In genomic region chr19:7959209-7959608, GRCh38 we compare ENCODE assay signal across 1 cellular context.
A peak's percentile ranks its signal among the peaks of the same experiment; 100 is the strongest.
TF ChIP-seq lines count a peak whose summit lies in the region.

No MANE protein-coding gene starts in this region.

TF ChIP-seq in K562, 482 proteins besides CTCF, POLR2A, EP300 and RAD21:
- TF ChIP-seq ZNF592 (IDR thresholded peaks at IDR 0.05), result 0 out of 2 replicates have a peak, but pooled peaks have one; percentile 15
- TF ChIP-seq NR1H2 (CRISPR knock-in tag; IDR thresholded peaks at IDR 0.05), result no peak
- TF ChIP-seq JUND (IDR thresholded peaks at IDR 0.05; ENCODE audit: borderline replicate concordance, low read depth, low read length), result 0 out of 2 replicates have a peak, but pooled peaks have one; percentile 4
- TF ChIP-seq JUND (tag; IDR thresholded peaks at IDR 0.05; ENCODE audit: borderline replicate concordance, low read depth, low read length), result no peak
- no peak for TF ChIP-seq ZNF79 (CRISPR knock-in tag; IDR thresholded peaks at IDR 0.05; ENCODE audit: low read depth)
- TF ChIP-seq, protein P1, sequence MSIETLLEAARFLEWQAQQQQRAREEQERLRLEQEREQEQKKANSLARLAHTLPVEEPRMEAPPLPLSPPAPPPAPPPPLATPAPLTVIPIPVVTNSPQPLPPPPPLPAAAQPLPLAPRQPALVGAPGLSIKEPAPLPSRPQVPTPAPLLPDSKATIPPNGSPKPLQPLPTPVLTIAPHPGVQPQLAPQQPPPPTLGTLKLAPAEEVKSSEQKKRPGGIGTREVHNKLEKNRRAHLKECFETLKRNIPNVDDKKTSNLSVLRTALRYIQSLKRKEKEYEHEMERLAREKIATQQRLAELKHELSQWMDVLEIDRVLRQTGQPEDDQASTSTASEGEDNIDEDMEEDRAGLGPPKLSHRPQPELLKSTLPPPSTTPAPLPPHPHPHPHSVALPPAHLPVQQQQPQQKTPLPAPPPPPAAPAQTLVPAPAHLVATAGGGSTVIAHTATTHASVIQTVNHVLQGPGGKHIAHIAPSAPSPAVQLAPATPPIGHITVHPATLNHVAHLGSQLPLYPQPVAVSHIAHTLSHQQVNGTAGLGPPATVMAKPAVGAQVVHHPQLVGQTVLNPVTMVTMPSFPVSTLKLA (conservative IDR thresholded peaks at IDR 0.05), result peak in 1 of 2 experiments; percentile 46; a peak in 1 of 4 replicates
- TF ChIP-seq TOE1 (IDR thresholded peaks at IDR 0.05; ENCODE audit: borderline replicate concordance), result peak; percentile 56; the same call in 1 of the 2 replicates
- TF ChIP-seq TOE1 (CRISPR knock-in tag; IDR thresholded peaks at IDR 0.05; ENCODE audit: borderline replicate concordance, low read depth), result no peak
- TF ChIP-seq, protein P2, sequence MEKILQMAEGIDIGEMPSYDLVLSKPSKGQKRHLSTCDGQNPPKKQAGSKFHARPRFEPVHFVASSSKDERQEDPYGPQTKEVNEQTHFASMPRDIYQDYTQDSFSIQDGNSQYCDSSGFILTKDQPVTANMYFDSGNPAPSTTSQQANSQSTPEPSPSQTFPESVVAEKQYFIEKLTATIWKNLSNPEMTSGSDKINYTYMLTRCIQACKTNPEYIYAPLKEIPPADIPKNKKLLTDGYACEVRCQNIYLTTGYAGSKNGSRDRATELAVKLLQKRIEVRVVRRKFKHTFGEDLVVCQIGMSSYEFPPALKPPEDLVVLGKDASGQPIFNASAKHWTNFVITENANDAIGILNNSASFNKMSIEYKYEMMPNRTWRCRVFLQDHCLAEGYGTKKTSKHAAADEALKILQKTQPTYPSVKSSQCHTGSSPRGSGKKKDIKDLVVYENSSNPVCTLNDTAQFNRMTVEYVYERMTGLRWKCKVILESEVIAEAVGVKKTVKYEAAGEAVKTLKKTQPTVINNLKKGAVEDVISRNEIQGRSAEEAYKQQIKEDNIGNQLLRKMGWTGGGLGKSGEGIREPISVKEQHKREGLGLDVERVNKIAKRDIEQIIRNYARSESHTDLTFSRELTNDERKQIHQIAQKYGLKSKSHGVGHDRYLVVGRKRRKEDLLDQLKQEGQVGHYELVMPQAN (IDR thresholded peaks at IDR 0.05; ENCODE audit: borderline replicate concordance), result no peak
- TF ChIP-seq CXXC5 (CRISPR knock-in tag; IDR thresholded peaks at IDR 0.05), result 0 out of 2 replicates have a peak, but pooled peaks have one; percentile 28
- TF ChIP-seq RAD51 (IDR thresholded peaks at IDR 0.05; ENCODE audit: borderline replicate concordance, low read depth), result peak; percentile 48; the same call in 1 of the 2 replicates
- TF ChIP-seq MYC (IDR thresholded peaks at IDR 0.05; ENCODE audit: low read depth, low read length), result 0 out of 2 replicates have a peak, but pooled peaks have one; percentile 34
- no peak for TF ChIP-seq MYC (CRISPR knock-in tag; IDR thresholded peaks at IDR 0.05; ENCODE audit: borderline replicate concordance, low read depth)
- TF ChIP-seq FOXK2 (conservative IDR thresholded peaks at IDR 0.05 in 1 of 2, IDR thresholded peaks at IDR 0.05 in 1 of 2; ENCODE audit: low read depth in 2 of 2), result peak in 1 of 2 experiments; percentile 16; a peak in 1 of 4 replicates
- no peak for TF ChIP-seq SP2 (IDR thresholded peaks at IDR 0.05; ENCODE audit: extremely low read depth, low read depth, low read length, poor library complexity, severe bottlenecking)
